ENCODE assay signal across 8 cellular contexts in genomic region chr1:54199765-54200518, GRCh38. TPM values are rescaled to one million over a fixed set of nuclear protein-coding genes. Genes with fewer than 3 reads are reported as not detected.
DNase-seq lines count a peak whose midpoint lies in the region; ATAC-seq and TF ChIP-seq lines count a peak whose summit lies in the region.

Gene CYB5RL (minus strand): TSS chr1:54200030. CDS start chr1:54195616, 4,414 bp downstream.
Gene MRPL37 (plus strand): TSS chr1:54200167. CDS start chr1:54200244, 77 bp downstream.

- peak within 1 kb of the TSS; percentile 52 to 69 for H3K27ac ChIP-seq in left lung

- no peak for TF ChIP-seq CTCF in CD14-positive monocyte (IDR thresholded peaks at IDR 0.05)
- TF ChIP-seq CTCF in left lung (IDR thresholded peaks at IDR 0.05) = no peak

- peaks cover 15 to 30% of the 10 kb centered on the region in 2 donors for H3K4me1 ChIP-seq in left lung

- H3K4me3 ChIP-seq in left lung = peak within 1 kb of the TSS; percentile 79 to 93

- ATAC-seq in GM19395 (IDR thresholded peaks at IDR 0.05; ENCODE audit: unreplicated experiment) (peak; percentile 98), HG03558 (IDR thresholded peaks at IDR 0.05; ENCODE audit: extremely low read depth, unreplicated experiment) (peak; percentile 79), left lung (peak; percentile 99)

- H3K27me3 Mint-ChIP-seq in CD14-positive monocyte (ENCODE audit: low read depth in 3 of 3) = no peaks in the 10 kb centered on the region

- DNase-seq in CD14-positive monocyte (ENCODE audit: low spot score) (peak; percentile 84), NCI-H748 (lab: John Stamatoyannopoulos, UW; ENCODE audit: unreplicated experiment) (peak; percentile 98), dermis blood vessel endothelial cell (peak; percentile 98), left lung (peak; percentile 91 to 93)
- peak; percentile 84 for DNase-seq in activated CD4-positive, alpha-beta T cell treated with anti-CD3 and anti-CD28 coated beads, Interleukin-2, amount 50 U/mL, for 1 hour
- peak; percentile 84 for DNase-seq in stimulated activated CD4-positive, alpha-beta T cell treated with anti-CD3 and anti-CD28 coated beads, Interleukin-2, amount 100 ng/mL, for 4 hours (ENCODE audit: low read depth)

- peaks cover 12 to 23% of the 10 kb centered on the region in 2 donors for H3K36me3 Mint-ChIP-seq in CD14-positive monocyte

- H3K27me3 ChIP-seq in left lung = no peaks in the 10 kb centered on the region

- peaks cover 0 to 2% (median 0%) of the 10 kb centered on the region in 7 donors for H3K9me3 Mint-ChIP-seq in CD14-positive monocyte

- peaks cover 0 to 22% of the 10 kb centered on the region in 2 donors for H3K36me3 ChIP-seq in left lung

- intact Hi-C loops in CD14-positive monocyte (cut with micrococcal nuclease) (no loop called here), left lung (cut with DNase I) (no loop called here)

- no peaks in the 10 kb centered on the region for H3K9me3 ChIP-seq in left lung

- peak within 1 kb of the TSS; percentile 78 to 93 (median 85) for H3K27ac Mint-ChIP-seq in CD14-positive monocyte

- peaks cover 23% of the 10 kb centered on the region for H3K4me1 Mint-ChIP-seq in CD14-positive monocyte

- H3K4me3 Mint-ChIP-seq in CD14-positive monocyte = peak within 1 kb of the TSS; percentile 90 to 94

RNA-seq across cellular contexts. Expression of gene CYB5RL, which starts in this region (rescaled TPM):
- 1 to 10 TPM in 1 of 2 donors, under 1 TPM in 1; 0.76 to 1.5 TPM for polyA plus RNA-seq in CD14-positive monocyte
- 4.8 and 5.8 TPM in 2 replicates for total RNA-seq in dermis blood vessel endothelial cell
- 1 to 10 TPM; 7.4 to 7.5 TPM for total RNA-seq in left lung

RNA-seq across cellular contexts. Expression of gene MRPL37, which starts in this region (rescaled TPM):
- 10 to 100 TPM; 42.5 to 47.8 TPM for polyA plus RNA-seq in CD14-positive monocyte
- total RNA-seq in dermis blood vessel endothelial cell = 47.5 and 61.2 TPM in 2 replicates
- total RNA-seq in left lung = 10 to 100 TPM; 55.5 to 68.4 TPM

Comparison
In these comparisons a context has a peak if more than half of its experiments do, and no peak if none do; other contexts are left out.
1. Peak in every context shown above with its lines: DNase-seq, ATAC-seq, H3K4me3 ChIP-seq and H3K27ac ChIP-seq.